2 cellular contexts compared by ENCODE assay signal in the genomic region with DNA sequence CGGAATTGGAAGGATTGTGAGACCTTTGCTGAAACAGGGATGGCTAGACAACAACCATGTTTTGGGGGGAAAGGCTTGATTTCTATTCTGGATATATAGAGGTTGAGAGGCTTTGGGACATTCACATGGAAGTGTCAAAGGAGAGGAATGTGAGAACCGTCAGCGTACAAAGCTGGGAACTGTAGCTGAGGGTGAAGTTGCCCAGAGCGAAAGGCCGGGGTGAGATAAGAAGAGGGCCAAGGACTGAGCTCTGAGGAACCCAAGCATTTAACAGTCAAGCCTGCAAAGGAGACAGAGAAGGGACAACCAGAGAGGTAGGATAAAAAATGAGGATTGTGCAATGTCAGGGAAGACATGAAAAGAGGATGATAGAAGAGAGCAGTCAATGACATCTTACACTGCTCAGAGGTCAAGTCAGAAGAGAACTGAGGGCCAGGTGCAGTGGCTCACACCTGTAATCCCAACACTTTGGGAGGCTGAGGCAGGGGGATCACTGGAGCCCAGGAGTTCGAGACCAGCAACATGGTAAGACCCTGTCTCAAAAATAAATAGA.
TF ChIP-seq lines count a peak whose summit lies in the region.

No MANE protein-coding gene starts in this region.

TF ChIP-seq in IMR-90, 13 proteins besides CTCF, POLR2A, EP300 and RAD21:
- TF ChIP-seq CEBPB (IDR thresholded peaks at IDR 0.05; ENCODE audit: low read depth, low read length), result peak; percentile 71
- TF ChIP-seq, protein P1, sequence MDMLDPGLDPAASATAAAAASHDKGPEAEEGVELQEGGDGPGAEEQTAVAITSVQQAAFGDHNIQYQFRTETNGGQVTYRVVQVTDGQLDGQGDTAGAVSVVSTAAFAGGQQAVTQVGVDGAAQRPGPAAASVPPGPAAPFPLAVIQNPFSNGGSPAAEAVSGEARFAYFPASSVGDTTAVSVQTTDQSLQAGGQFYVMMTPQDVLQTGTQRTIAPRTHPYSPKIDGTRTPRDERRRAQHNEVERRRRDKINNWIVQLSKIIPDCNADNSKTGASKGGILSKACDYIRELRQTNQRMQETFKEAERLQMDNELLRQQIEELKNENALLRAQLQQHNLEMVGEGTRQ (IDR thresholded peaks at IDR 0.05; ENCODE audit: low read depth, low read length), result no peak
TF ChIP-seq in IMR-90: peak in this region for 1.

TF ChIP-seq in K562, 482 proteins besides CTCF, POLR2A, EP300 and RAD21:
- TF ChIP-seq, protein P2, sequence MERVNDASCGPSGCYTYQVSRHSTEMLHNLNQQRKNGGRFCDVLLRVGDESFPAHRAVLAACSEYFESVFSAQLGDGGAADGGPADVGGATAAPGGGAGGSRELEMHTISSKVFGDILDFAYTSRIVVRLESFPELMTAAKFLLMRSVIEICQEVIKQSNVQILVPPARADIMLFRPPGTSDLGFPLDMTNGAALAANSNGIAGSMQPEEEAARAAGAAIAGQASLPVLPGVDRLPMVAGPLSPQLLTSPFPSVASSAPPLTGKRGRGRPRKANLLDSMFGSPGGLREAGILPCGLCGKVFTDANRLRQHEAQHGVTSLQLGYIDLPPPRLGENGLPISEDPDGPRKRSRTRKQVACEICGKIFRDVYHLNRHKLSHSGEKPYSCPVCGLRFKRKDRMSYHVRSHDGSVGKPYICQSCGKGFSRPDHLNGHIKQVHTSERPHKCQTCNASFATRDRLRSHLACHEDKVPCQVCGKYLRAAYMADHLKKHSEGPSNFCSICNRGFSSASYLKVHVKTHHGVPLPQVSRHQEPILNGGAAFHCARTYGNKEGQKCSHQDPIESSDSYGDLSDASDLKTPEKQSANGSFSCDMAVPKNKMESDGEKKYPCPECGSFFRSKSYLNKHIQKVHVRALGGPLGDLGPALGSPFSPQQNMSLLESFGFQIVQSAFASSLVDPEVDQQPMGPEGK (CRISPR knock-in tag; IDR thresholded peaks at IDR 0.05; ENCODE audit: borderline replicate concordance), result no peak
- TF ChIP-seq CEBPG (CRISPR knock-in tag; IDR thresholded peaks at IDR 0.05) (no peak), CEBPG (tag; conservative IDR thresholded peaks at IDR 0.05 in 1 of 2, IDR thresholded peaks at IDR 0.05 in 1 of 2) (peak in 1 of 2 experiments; percentile 53; a peak in 2 of 4 replicates), ZNF785 (CRISPR knock-in tag; IDR thresholded peaks at IDR 0.05) (no peak), CEBPB (tag; IDR thresholded peaks at IDR 0.05) (peak; percentile 72)
